In genomic region chr16:55941552-55941951, GRCh38 we compare ENCODE assay signal across 7 cellular contexts.
"Had no signal": no experiment of that assay in that cellular context is flagged by ENCODE, and none has a peak within 500 bp of the region (broad histone marks: within the 10 kb centered on the region; RNA-seq: fewer than 3 reads in every experiment).

No MANE protein-coding gene starts in this region.

- H3K9ac ChIP-seq: KMS-11 had no signal

- DNase-seq: Karpas-422, Kasumi-1, KBM-7, KG1 had no signal

- H3K27ac ChIP-seq: HL-60, KMS-11 had no signal

- H3K4me2 ChIP-seq: KMS-11 had no signal

- FAIRE-seq: HTR-8/SVneo had no signal
